ENCODE assay signal across 10 cellular contexts in genomic region chr2:37616674-37616999, GRCh38. TPM values are rescaled to one million over a fixed set of nuclear protein-coding genes. Genes with fewer than 3 reads are reported as not detected.
DNase-seq lines count a peak whose midpoint lies in the region; ATAC-seq and TF ChIP-seq lines count a peak whose summit lies in the region.
"Had no signal": no experiment of that assay in that cellular context is flagged by ENCODE, and none has a peak within 500 bp of the region (broad histone marks: within the 10 kb centered on the region; RNA-seq: fewer than 3 reads in every experiment).

No MANE protein-coding gene starts in this region.

- CTCF ChIA-PET in activated CD8-positive, alpha-beta T cell treated with anti-CD3 and anti-CD28 coated beads for 36 hours (lab: Charles Lee), result interaction anchor here (1.5 kb wide), 1 partner anchor 15 kb away, joined by 4 read pairs; no protein-coding TSS in a partner anchor

- DNase-seq in DMS 273 (lab: John Stamatoyannopoulos, UW; ENCODE audit: unreplicated experiment) (peak; percentile 79), chondrocyte (ENCODE audit: low spot score) (no peak)
- DNase-seq in activated CD8-positive, alpha-beta T cell treated with anti-CD3 and anti-CD28 coated beads for 36 hours, result no peak
- DNase-seq in natural killer cell treated with Interleukin-12 subunit alpha and Interleukin-12 subunit beta and Interleukin-15 and Interleukin-18, amount 100 ng/mL, for 72 hours (ENCODE audit: low spot score), result no peak
- DNase-seq in central memory CD4-positive, alpha-beta T cell, result no peak
- DNase-seq: activated gamma-delta T cell, esophagus squamous epithelium had no signal

- H3K27ac Mint-ChIP-seq in activated CD8-positive, alpha-beta T cell treated with anti-CD3 and anti-CD28 coated beads for 36 hours, result peak overlapping the region; percentile 86
- peak overlapping the region; percentile 83 to 91 for H3K27ac Mint-ChIP-seq in natural killer cell treated with Interleukin-12 subunit alpha and Interleukin-12 subunit beta and Interleukin-15 and Interleukin-18, amount 100 ng/mL, for 72 hours
- no peak overlapping the region for H3K27ac Mint-ChIP-seq in chondrocyte (ENCODE audit: unreplicated experiment)

- H3K27me3 Mint-ChIP-seq in activated CD8-positive, alpha-beta T cell treated with anti-CD3 and anti-CD28 coated beads for 36 hours, result no peaks in the 10 kb centered on the region
- H3K27me3 Mint-ChIP-seq in natural killer cell treated with Interleukin-12 subunit alpha and Interleukin-12 subunit beta and Interleukin-15 and Interleukin-18, amount 100 ng/mL, for 72 hours, result no peaks in the 10 kb centered on the region
- H3K27me3 Mint-ChIP-seq in chondrocyte (ENCODE audit: low read depth), result no peaks in the 10 kb centered on the region

- ATAC-seq in GM21576 (IDR thresholded peaks at IDR 0.05; ENCODE audit: unreplicated experiment), result peak; percentile 61
- ATAC-seq in activated CD8-positive, alpha-beta T cell treated with anti-CD3 and anti-CD28 coated beads for 36 hours, result peak; percentile 52
- ATAC-seq in natural killer cell treated with Interleukin-12 subunit alpha and Interleukin-12 subunit beta and Interleukin-15 and Interleukin-18, amount 100 ng/mL, for 72 hours, result no peak
- ATAC-seq in HG02970 (IDR thresholded peaks at IDR 0.05; ENCODE audit: low FRiP score, unreplicated experiment), result no peak
- no peak for ATAC-seq in GM18520 (IDR thresholded peaks at IDR 0.05; ENCODE audit: unreplicated experiment)

- H3K9me3 Mint-ChIP-seq in activated CD8-positive, alpha-beta T cell treated with anti-CD3 and anti-CD28 coated beads for 36 hours, result no peaks in the 10 kb centered on the region
- H3K9me3 Mint-ChIP-seq in natural killer cell treated with Interleukin-12 subunit alpha and Interleukin-12 subunit beta and Interleukin-15 and Interleukin-18, amount 100 ng/mL, for 72 hours, result no peaks in the 10 kb centered on the region
- no peaks in the 10 kb centered on the region for H3K9me3 Mint-ChIP-seq in chondrocyte (ENCODE audit: low read depth)

- H3K4me3 Mint-ChIP-seq in activated CD8-positive, alpha-beta T cell treated with anti-CD3 and anti-CD28 coated beads for 36 hours, result no peak overlapping the region
- H3K4me3 Mint-ChIP-seq in natural killer cell treated with Interleukin-12 subunit alpha and Interleukin-12 subunit beta and Interleukin-15 and Interleukin-18, amount 100 ng/mL, for 72 hours, result peak overlapping the region; percentile 29
- H3K4me3 Mint-ChIP-seq in chondrocyte (ENCODE audit: unreplicated experiment), result no peak overlapping the region

- POLR2A ChIA-PET in activated CD8-positive, alpha-beta T cell treated with anti-CD3 and anti-CD28 coated beads for 36 hours (lab: Charles Lee), result interaction anchor here (0.6 to 3.6 kb wide), 3 partner anchors 9 to 16 kb away, joined by 3 to 22 read pairs (median 3); no protein-coding TSS in a partner anchor

- peaks cover 62% of the 10 kb centered on the region for H3K4me1 Mint-ChIP-seq in activated CD8-positive, alpha-beta T cell treated with anti-CD3 and anti-CD28 coated beads for 36 hours (ENCODE audit: low read depth)
- H3K4me1 Mint-ChIP-seq in natural killer cell treated with Interleukin-12 subunit alpha and Interleukin-12 subunit beta and Interleukin-15 and Interleukin-18, amount 100 ng/mL, for 72 hours (ENCODE audit: low read depth in 2 of 2), result peaks cover 53 to 63% of the 10 kb centered on the region in 2 donors
- H3K4me1 Mint-ChIP-seq in chondrocyte (ENCODE audit: low read depth), result peaks cover 35% of the 10 kb centered on the region

- intact Hi-C loops in activated CD8-positive, alpha-beta T cell treated with anti-CD3 and anti-CD28 coated beads for 36 hours (cut with micrococcal nuclease), result no loop called here

- H3K36me3 Mint-ChIP-seq in activated CD8-positive, alpha-beta T cell treated with anti-CD3 and anti-CD28 coated beads for 36 hours (ENCODE audit: low read depth), result no peaks in the 10 kb centered on the region
- H3K36me3 Mint-ChIP-seq in natural killer cell treated with Interleukin-12 subunit alpha and Interleukin-12 subunit beta and Interleukin-15 and Interleukin-18, amount 100 ng/mL, for 72 hours, result peaks cover 6% of the 10 kb centered on the region
- no peaks in the 10 kb centered on the region for H3K36me3 Mint-ChIP-seq in chondrocyte (ENCODE audit: low read depth)

- TF ChIP-seq CTCF in activated CD8-positive, alpha-beta T cell treated with anti-CD3 and anti-CD28 coated beads for 36 hours (IDR thresholded peaks at IDR 0.05), result no peak
- TF ChIP-seq CTCF in chondrocyte (IDR thresholded peaks at IDR 0.05), result no peak

RNA-seq across cellular contexts. Expression of gene CDC42EP3, which starts 54.8 kb away (rescaled TPM):
- 10 to 100 TPM; 18.8 to 22.6 TPM for total RNA-seq in activated CD8-positive, alpha-beta T cell treated with anti-CD3 and anti-CD28 coated beads for 36 hours
- total RNA-seq in natural killer cell treated with Interleukin-12 subunit alpha and Interleukin-12 subunit beta and Interleukin-15 and Interleukin-18, amount 100 ng/mL, for 72 hours, result 10 to 100 TPM; 36.0 to 40.1 TPM
- 60.3 to 97.8 TPM (median 91.2 TPM) in 3 replicates for total RNA-seq in chondrocyte

Comparison
In these comparisons a context has a peak if more than half of its experiments do, and no peak if none do; other contexts are left out.
1. ATAC-seq: peak in GM21576 (single experiment) and activated CD8-positive, alpha-beta T cell treated with anti-CD3 and anti-CD28 coated beads for 36 hours (single experiment); none in natural killer cell treated with Interleukin-12 subunit alpha and Interleukin-12 subunit beta and Interleukin-15 and Interleukin-18, amount 100 ng/mL, for 72 hours (0 of 2), HG02970 (single experiment) and GM18520 (single experiment).